In the genomic region with DNA sequence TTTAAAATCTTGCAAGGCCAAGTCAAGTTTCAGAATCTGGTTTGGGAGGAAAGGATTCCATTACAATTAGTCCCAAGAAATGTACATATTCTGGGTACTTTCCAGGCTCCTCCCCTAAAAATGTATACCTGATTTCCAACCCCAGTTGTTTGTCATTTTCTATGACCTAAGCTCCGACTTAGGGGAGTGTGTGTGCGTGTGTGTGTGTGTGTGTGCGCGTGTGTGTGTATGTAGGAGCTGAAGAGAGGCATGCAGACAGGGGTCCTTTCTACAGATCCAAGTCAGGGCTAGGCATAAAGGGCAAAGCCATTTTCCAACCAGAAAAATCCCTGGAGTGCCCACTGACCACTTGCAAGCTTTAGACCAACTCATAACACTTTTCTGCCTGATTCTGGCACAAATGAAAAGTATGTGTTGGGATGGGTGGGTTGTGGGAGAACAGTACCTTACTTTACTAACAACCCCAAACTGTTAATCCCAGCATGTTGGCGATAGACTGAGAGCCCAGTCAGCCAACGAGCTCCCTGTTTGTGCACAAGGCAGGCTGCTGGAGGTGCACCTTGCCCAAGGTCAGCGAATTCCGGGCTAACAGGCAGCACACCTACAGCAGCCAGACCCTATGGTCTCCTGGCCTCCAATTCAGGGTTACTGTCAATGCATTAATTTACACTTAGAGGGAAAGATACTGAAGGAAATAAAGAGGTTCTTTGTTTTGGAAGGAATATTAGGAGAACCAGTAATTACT, we compare ENCODE assay signal across 15 cellular contexts. TPM values are rescaled to one million over a fixed set of nuclear protein-coding genes. Genes with fewer than 3 reads are reported as not detected.
DNase-seq lines count a peak whose midpoint lies in the region; ATAC-seq, FAIRE-seq and TF ChIP-seq lines count a peak whose summit lies in the region.
"Had no signal": no experiment of that assay in that cellular context is flagged by ENCODE, and none has a peak within 500 bp of the region (broad histone marks: within the 10 kb centered on the region; RNA-seq: fewer than 3 reads in every experiment).

No MANE protein-coding gene starts in this region.

- H2AFZ ChIP-seq in H1 (ENCODE audit: low read length): no peak overlapping the region

- no peaks in the 10 kb centered on the region for H3K9me3 ChIP-seq in H1 (ENCODE audit: insufficient read depth in 2 of 2, low read depth in 1 of 2, low read length in 1 of 2)
- no peaks in the 10 kb centered on the region for H3K9me3 ChIP-seq in left lung

- intact Hi-C loops in left lung (cut with DNase I): no loop called here

- no peak for TF ChIP-seq POLR2A in H1 (IDR thresholded peaks at IDR 0.05; ENCODE audit: control extremely low read depth in 1 of 2, low read depth in 2 of 2, low read length in 2 of 2)

- no peak overlapping the region for H4K5ac ChIP-seq in H1 (ENCODE audit: insufficient read length, low read depth, low read length)

- peaks cover 0 to 6% (median 0%) of the 10 kb centered on the region in 4 experiments; a peak in 1 of 8 replicates for H3K36me3 ChIP-seq in H1 (ENCODE audit: control insufficient read depth in 2 of 4, insufficient read depth in 4 of 4, low read length in 3 of 4)
- H3K36me3 ChIP-seq in left lung: no peaks in the 10 kb centered on the region

- no peak overlapping the region for H2BK120ac ChIP-seq in H1 (replicated peaks; ENCODE audit: low read depth, low read length)

- H2BK5ac ChIP-seq in H1 (ENCODE audit: low read depth, low read length): no peak overlapping the region

- ATAC-seq in stimulated activated naive CD8-positive, alpha-beta T cell treated with anti-CD3 and anti-CD28 coated beads, Interleukin-15, Interleukin-2, amounts not matched to agents 100 U/mL and 50 U/mL, for 24 hours: no peak
- no peak for ATAC-seq in naive B cell (ENCODE audit: low read depth in 2 of 2)
- ATAC-seq in HG03025 (IDR thresholded peaks at IDR 0.05; ENCODE audit: low FRiP score, unreplicated experiment): no peak
- no peak for ATAC-seq in left lung

- no peak for TF ChIP-seq EP300 in H1 (IDR thresholded peaks at IDR 0.05; ENCODE audit: borderline replicate concordance in 1 of 2, low read depth in 2 of 2, low read length in 2 of 2)

- H3K56ac ChIP-seq in H1 (replicated peaks; ENCODE audit: insufficient read length, low read depth, low read length): no peak overlapping the region

- no peak overlapping the region for H3K4ac ChIP-seq in H1 (replicated peaks; ENCODE audit: insufficient read length, low read depth, low read length)

- CTCF ChIA-PET in H1 (lab: Charles Lee; ENCODE audit: partially characterized antibody): interaction anchor here (0.7 to 8.2 kb wide), 13 partner anchors 8 to 259 kb away, joined by 3 to 158 read pairs (median 3); no protein-coding TSS in a partner anchor

- no peaks in the 10 kb centered on the region for H3K9me3 Mint-ChIP-seq in stimulated activated naive CD8-positive, alpha-beta T cell treated with anti-CD3 and anti-CD28 coated beads, Interleukin-15, Interleukin-2, amounts not matched to agents 100 ng/mL and 50 ng/mL, for 24 hours
- peaks cover 0 to 2% (median 0%) of the 10 kb centered on the region in 7 donors for H3K9me3 Mint-ChIP-seq in naive B cell
- H3K9me3 Mint-ChIP-seq: IgD-negative memory B cell had no signal

- H3K27ac ChIP-seq in H1 (ENCODE audit: low read depth, low read length) (no peak overlapping the region), left lung (no peak overlapping the region)

- no peak overlapping the region for H2BK12ac ChIP-seq in H1 (ENCODE audit: low read depth, low read length)

- H3K4me1 ChIP-seq in H1 (replicated peaks in 1 of 4; ENCODE audit: control insufficient read depth in 3 of 4, insufficient read depth in 4 of 4, low read length in 3 of 4): peaks cover 5 to 15% (median 8%) of the 10 kb centered on the region in 4 experiments
- peaks cover 2 to 17% of the 10 kb centered on the region in 2 donors for H3K4me1 ChIP-seq in left lung

- no peaks in the 10 kb centered on the region for H4K20me1 ChIP-seq in H1 (replicated peaks in 1 of 2; ENCODE audit: control insufficient read depth in 1 of 2, insufficient read depth in 2 of 2, low read length in 2 of 2)

- no peak overlapping the region for H2BK20ac ChIP-seq in H1 (ENCODE audit: low read length)

- H3K14ac ChIP-seq in H1 (ENCODE audit: insufficient read length): no peak overlapping the region

- H2BK15ac ChIP-seq in H1 (ENCODE audit: low read length): no peak overlapping the region

- H3K79me2 ChIP-seq in H1 (ENCODE audit: control insufficient read depth in 1 of 2, insufficient read depth in 2 of 2, low read length in 2 of 2): no peaks in the 10 kb centered on the region

- peak overlapping the region; percentile 87 to 94 for H3K4me2 ChIP-seq in H1 (ENCODE audit: insufficient read depth in 1 of 2, low read depth in 2 of 2, low read length in 2 of 2)

- peak overlapping the region; percentile 68; the same call in 1 of the 2 replicates for H3K18ac ChIP-seq in H1 (ENCODE audit: extremely low read depth, low read length)

- H3K9ac ChIP-seq in H1 (replicated peaks in 1 of 4; ENCODE audit: extremely low read depth in 1 of 4, low read depth in 3 of 4, low read length in 3 of 4): no peak overlapping the region

- H3K4me3 ChIP-seq in H1 (ENCODE audit: extremely low read depth in 1 of 4, insufficient read depth in 2 of 4, low read depth in 3 of 4, low read length in 4 of 4) (peak overlapping the region; percentile 39 to 86 (median 62); a peak in 6 of 8 replicates), left lung (no peak overlapping the region)

- H3K27ac Mint-ChIP-seq in stimulated activated naive CD8-positive, alpha-beta T cell treated with anti-CD3 and anti-CD28 coated beads, Interleukin-15, Interleukin-2, amounts not matched to agents 100 ng/mL and 50 ng/mL, for 24 hours: no peak overlapping the region
- no peak overlapping the region for H3K27ac Mint-ChIP-seq in naive B cell

- no peak overlapping the region for H4K91ac ChIP-seq in H1 (replicated peaks; ENCODE audit: insufficient read length, low read length)

- FAIRE-seq in H1 (lab: Jason Lieb, UNC): no peak
- FAIRE-seq: TTC549 had no signal

- H4K8ac ChIP-seq in H1 (ENCODE audit: extremely low read depth, insufficient read depth, low read length): no peak overlapping the region

- no peak for DNase-seq in stimulated activated naive CD8-positive, alpha-beta T cell treated with anti-CD3 and anti-CD28 coated beads, Interleukin-15, Interleukin-2, amounts not matched to agents 100 U/mL and 50 U/mL, for 24 hours
- no peak for DNase-seq in H1 (ENCODE audit: low read depth in 1 of 2, low spot score in 2 of 2)
- DNase-seq in naive B cell: no peak
- no peak for DNase-seq in medulla oblongata (ENCODE audit: extremely low spot score)
- no peak for DNase-seq in middle frontal gyrus (ENCODE audit: extremely low spot score, low spot score)
- DNase-seq in left lung: no peak
- DNase-seq: cerebellar nuclear complex, GF-D8, mesenchymal stem cell, NCI-H187 treated with DMSO at 0.1 percent for 48 hours had no signal

- no peaks in the 10 kb centered on the region for H3K36me3 Mint-ChIP-seq in stimulated activated naive CD8-positive, alpha-beta T cell treated with anti-CD3 and anti-CD28 coated beads, Interleukin-15, Interleukin-2, amounts not matched to agents 100 ng/mL and 50 ng/mL, for 24 hours (ENCODE audit: low read depth)
- peaks cover 0 to 10% of the 10 kb centered on the region in 2 donors for H3K36me3 Mint-ChIP-seq in naive B cell
- H3K36me3 Mint-ChIP-seq: IgD-negative memory B cell had no signal

- WGBS in H1 (ENCODE audit: extremely low coverage in 1 of 2, insufficient coverage in 1 of 2, insufficient read length in 1 of 2, insufficient replicate concordance in 2 of 2, low coverage in 1 of 2, low lambda C conversion rate in 2 of 2, missing lambda C conversion rate in 1 of 2), 2 experiments: 67% methylated on average over 8 of the region's 8 CpGs; no CpG with 5 or more reads in 1 of the 2 experiments

- no peaks in the 10 kb centered on the region for H3K79me1 ChIP-seq in H1 (ENCODE audit: low read depth, low read length)

- no peak overlapping the region for H3K23ac ChIP-seq in H1 (ENCODE audit: insufficient read length)

- H3K27me3 ChIP-seq in H1 (replicated peaks in 1 of 4; ENCODE audit: control insufficient read depth in 3 of 4, extremely low read depth in 1 of 4, insufficient read depth in 3 of 4, low read length in 3 of 4) (peaks cover 0 to 30% (median 25%) of the 10 kb centered on the region in 4 experiments; a peak in 6 of 7 replicates), left lung (peaks cover 21 to 93% of the 10 kb centered on the region in 2 donors)

- POLR2A ChIA-PET in H1 (lab: Charles Lee; ENCODE audit: partially characterized antibody): interaction anchor here (1.9 to 2.1 kb wide), 3 partner anchors 9 to 56 kb away, joined by 5 to 10 read pairs (median 6); no protein-coding TSS in a partner anchor

- peaks cover 67% of the 10 kb centered on the region for H3K27me3 Mint-ChIP-seq in stimulated activated naive CD8-positive, alpha-beta T cell treated with anti-CD3 and anti-CD28 coated beads, Interleukin-15, Interleukin-2, amounts not matched to agents 100 ng/mL and 50 ng/mL, for 24 hours
- peaks cover 56 to 75% (median 70%) of the 10 kb centered on the region in 3 donors for H3K27me3 Mint-ChIP-seq in naive B cell

- peaks cover 8% of the 10 kb centered on the region; the same call in 1 of the 2 replicates for H3K23me2 ChIP-seq in H1 (ENCODE audit: low read depth, low read length)

- TF ChIP-seq CTCF in H1 (IDR thresholded peaks at IDR 0.05; ENCODE audit: control extremely low read depth in 1 of 3, insufficient read depth in 1 of 3, low read depth in 1 of 3, low read length in 3 of 3) (no peak), left lung (IDR thresholded peaks at IDR 0.05) (no peak)

- no peak overlapping the region for H2AK5ac ChIP-seq in H1 (ENCODE audit: low read depth, low read length)

- H3K4me1 Mint-ChIP-seq in stimulated activated naive CD8-positive, alpha-beta T cell treated with anti-CD3 and anti-CD28 coated beads, Interleukin-15, Interleukin-2, amounts not matched to agents 100 ng/mL and 50 ng/mL, for 24 hours (ENCODE audit: low read depth): peaks cover 4% of the 10 kb centered on the region
- peaks cover 8 to 14% (median 11%) of the 10 kb centered on the region in 3 donors for H3K4me1 Mint-ChIP-seq in naive B cell

- H3K4me3 Mint-ChIP-seq in stimulated activated naive CD8-positive, alpha-beta T cell treated with anti-CD3 and anti-CD28 coated beads, Interleukin-15, Interleukin-2, amounts not matched to agents 100 ng/mL and 50 ng/mL, for 24 hours: peak overlapping the region; percentile 21
- peak overlapping the region in 5 of 8 donors; percentile 50 to 84 (median 73) for H3K4me3 Mint-ChIP-seq in naive B cell

- no peak for TF ChIP-seq RAD21 in H1 (IDR thresholded peaks at IDR 0.05 in 1 of 2, conservative IDR thresholded peaks at IDR 0.05 in 1 of 2; ENCODE audit: low read depth in 2 of 2, low read length in 2 of 2)

RNA-seq across cellular contexts. Expression of a gene that starts 1.7 kb away (rescaled TPM):
- 3.4 and 3.5 TPM in 2 replicates for total RNA-seq in H1 (2021; fragmentation: NEBNext Ultra II Directional; extraction: Animal tissue kit (Norgen Biotek cat#: 25700))
- polyA plus RNA-seq in H1 (2011; rRNA removed) (0.95 and 1.5 TPM in 2 replicates), naive B cell (ENCODE audit: low read depth in 6 of 6) (not detected)
- polyA plus RNA-seq in H1 (2011; cell fraction: cytosol; rRNA removed): 0.59 TPM
- polyA plus RNA-seq in H1 (2011; cell fraction: nucleus; rRNA removed): 2.6 TPM
- polyA plus RNA-seq in H1 (2012, experiment 1 of 2): 1.6 to 3.5 TPM (median 2.1 TPM) in 4 replicates
- 1.1 TPM for polyA plus RNA-seq in H1 (2012, experiment 2 of 2)
- polyA plus RNA-seq in H1 (2013, experiment 1 of 2): 2.1 TPM
- 2.1 TPM for polyA plus RNA-seq in H1 (2013, experiment 2 of 2)
- 0.98 and 1.3 TPM in 2 replicates for polyA minus RNA-seq in H1 (2011; rRNA and poly(A)+ RNA removed)
- 4.0 TPM for polyA minus RNA-seq in H1 (2011; cell fraction: cytosol; rRNA and poly(A)+ RNA removed)
- 4.4 TPM for polyA minus RNA-seq in H1 (2011; cell fraction: nucleus; rRNA and poly(A)+ RNA removed)
- 1 to 10 TPM in 1 of 2 donors, under 1 TPM in 1; 0.99 to 2.0 TPM for total RNA-seq in left lung
- polyA plus RNA-seq: BJ, IgD-negative memory B cell had no signal

Comparison
In these comparisons a context has a peak if more than half of its experiments do, and no peak if none do; other contexts are left out.
1. H3K4me3 ChIP-seq: peak in H1 (4 of 4); none in left lung (0 of 2).